18 cellular contexts compared by ENCODE assay signal in the genomic region with DNA sequence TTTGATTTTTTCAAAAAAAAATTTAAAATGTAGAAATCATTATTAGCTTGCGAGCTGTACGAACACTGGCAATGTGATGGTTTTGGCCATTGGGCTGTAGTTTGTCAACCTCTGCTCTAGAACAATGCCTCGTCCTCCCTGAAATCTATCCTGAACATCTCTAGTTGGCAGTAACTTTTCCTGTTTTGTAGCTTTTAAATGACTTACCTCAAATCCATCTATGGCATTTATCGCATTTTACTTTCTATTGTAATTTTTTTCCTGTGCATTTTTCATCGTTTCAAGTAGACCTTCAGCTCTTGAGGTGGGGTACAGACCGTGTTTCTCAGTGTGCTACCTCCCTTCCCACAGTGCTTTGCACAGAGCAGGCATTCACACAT. TPM values are rescaled to one million over a fixed set of nuclear protein-coding genes. Genes with fewer than 3 reads are reported as not detected.
A peak's percentile ranks its signal among the peaks of the same experiment; 100 is the strongest.
DNase-seq lines count a peak whose midpoint lies in the region; ATAC-seq and TF ChIP-seq lines count a peak whose summit lies in the region.
"Had no signal": no experiment of that assay in that cellular context is flagged by ENCODE, and none has a peak within 500 bp of the region (broad histone marks: within the 10 kb centered on the region; RNA-seq: fewer than 3 reads in every experiment).

No MANE protein-coding gene starts in this region.

- no peak for ATAC-seq in naive thymus-derived CD4-positive, alpha-beta T cell
- ATAC-seq in GM18502 (IDR thresholded peaks at IDR 0.05; ENCODE audit: poor library complexity, unreplicated experiment) = no peak
- ATAC-seq: heart left ventricle had no signal

- no peak overlapping the region for H3K9ac ChIP-seq in BLaER1

- H3K9me3 ChIP-seq in BLaER1 (no peaks in the 10 kb centered on the region), Caco-2 (no peaks in the 10 kb centered on the region), esophagus muscularis mucosa (no peaks in the 10 kb centered on the region)
- no peaks in the 10 kb centered on the region for H3K9me3 ChIP-seq in naive thymus-derived CD4-positive, alpha-beta T cell (ENCODE audit: control insufficient read depth in 2 of 3, low read length in 3 of 3)
- H3K9me3 ChIP-seq: heart left ventricle, tibial artery had no signal

- peaks cover 67% of the 10 kb centered on the region for H3K4me1 ChIP-seq in BLaER1
- H3K4me1 ChIP-seq in Caco-2 = peaks cover 21% of the 10 kb centered on the region
- H3K4me1 ChIP-seq in naive thymus-derived CD4-positive, alpha-beta T cell (ENCODE audit: control insufficient read depth in 2 of 2, insufficient read depth in 2 of 2, low read length in 2 of 2) = peaks cover 23 to 25% of the 10 kb centered on the region in 2 donors
- H3K4me1 ChIP-seq in esophagus muscularis mucosa = peaks cover 13 to 35% (median 32%) of the 10 kb centered on the region in 4 donors

- H3K27me3 Mint-ChIP-seq in Caco-2 (ENCODE audit: insufficient read depth, unreplicated experiment) = no peaks in the 10 kb centered on the region
- no peaks in the 10 kb centered on the region for H3K27me3 Mint-ChIP-seq in activated CD4-positive, alpha-beta memory T cell treated with anti-CD3 and anti-CD28 coated beads for 36 hours
- H3K27me3 Mint-ChIP-seq in naive thymus-derived CD4-positive, alpha-beta T cell = peaks cover 0 to 7% (median 0%) of the 10 kb centered on the region in 5 donors

- TF ChIP-seq POLR2A in esophagus muscularis mucosa (IDR thresholded peaks at IDR 0.05; ENCODE audit: low read depth) = no peak

- H3K4me1 Mint-ChIP-seq in Caco-2 (ENCODE audit: low read depth, unreplicated experiment) = peaks cover 33% of the 10 kb centered on the region
- H3K4me1 Mint-ChIP-seq in activated CD4-positive, alpha-beta memory T cell treated with anti-CD3 and anti-CD28 coated beads for 36 hours (ENCODE audit: low read depth) = peaks cover 35% of the 10 kb centered on the region
- peaks cover 32 to 39% (median 37%) of the 10 kb centered on the region in 7 donors for H3K4me1 Mint-ChIP-seq in naive thymus-derived CD4-positive, alpha-beta T cell

- H3K4me3 Mint-ChIP-seq in Caco-2 (ENCODE audit: unreplicated experiment) = peak overlapping the region; percentile 79
- peak overlapping the region; percentile 9 for H3K4me3 Mint-ChIP-seq in activated CD4-positive, alpha-beta memory T cell treated with anti-CD3 and anti-CD28 coated beads for 36 hours
- peak overlapping the region; percentile 0 to 92 (median 56) for H3K4me3 Mint-ChIP-seq in naive thymus-derived CD4-positive, alpha-beta T cell

- H3K27ac ChIP-seq in BLaER1 (no peak overlapping the region), esophagus muscularis mucosa (replicated peaks in 1 of 4) (peak overlapping the region in 1 of 4 donors; percentile 100)
- H3K27ac ChIP-seq in naive thymus-derived CD4-positive, alpha-beta T cell (ENCODE audit: low read depth, low read length) = no peak overlapping the region

- H4K20me1 ChIP-seq in BLaER1 = peaks cover 32% of the 10 kb centered on the region

- DNase-seq in Caco-2 = no peak
- DNase-seq in activated CD4-positive, alpha-beta memory T cell treated with anti-CD3 and anti-CD28 coated beads for 36 hours = no peak
- DNase-seq in naive thymus-derived CD4-positive, alpha-beta T cell = no peak
- no peak for DNase-seq in GM19238 (ENCODE audit: insufficient read length, low spot score)
- DNase-seq in SW480 (ENCODE audit: low spot score) = no peak
- no peak for DNase-seq in esophagus muscularis mucosa (ENCODE audit: extremely low spot score)
- DNase-seq: heart left ventricle, NCI-H748 treated with DMSO at 0.1 percent for 48 hours, T1000, tibial artery had no signal

- TF ChIP-seq CTCF in Caco-2 (IDR thresholded peaks at IDR 0.05; ENCODE audit: insufficient read depth in 1 of 2, low read depth in 1 of 2, low read length in 1 of 2, severe bottlenecking in 1 of 2, unreplicated experiment in 1 of 2) (no peak), esophagus muscularis mucosa (IDR thresholded peaks at IDR 0.05) (no peak)

- CTCF ChIA-PET in Caco-2 (lab: Charles Lee) = no interaction called here
- CTCF ChIA-PET in activated CD4-positive, alpha-beta memory T cell treated with anti-CD3 and anti-CD28 coated beads for 36 hours (lab: Charles Lee) = interaction anchor here (1.0 to 1.4 kb wide), 3 partner anchors 15 to 54 kb away, joined by 3 to 6 read pairs (median 4); no protein-coding TSS in a partner anchor
- CTCF ChIA-PET in naive thymus-derived CD4-positive, alpha-beta T cell (lab: Charles Lee) = no interaction called here

- 96% methylated on average over 6 of the region's 6 CpGs for WGBS in esophagus muscularis mucosa

- H3K27ac Mint-ChIP-seq in Caco-2 (ENCODE audit: unreplicated experiment) = no peak overlapping the region
- no peak overlapping the region for H3K27ac Mint-ChIP-seq in activated CD4-positive, alpha-beta memory T cell treated with anti-CD3 and anti-CD28 coated beads for 36 hours
- H3K27ac Mint-ChIP-seq in naive thymus-derived CD4-positive, alpha-beta T cell = peak overlapping the region in 6 of 9 donors; percentile 11 to 91 (median 58)

- no TSS peak for BruUV-seq in Caco-2 (replicated peaks; lab: Mats Ljungman, UMichigan)

- POLR2A ChIA-PET in Caco-2 (lab: Charles Lee) = no interaction called here
- POLR2A ChIA-PET in activated CD4-positive, alpha-beta memory T cell treated with anti-CD3 and anti-CD28 coated beads for 36 hours (lab: Charles Lee) = no interaction called here
- POLR2A ChIA-PET in naive thymus-derived CD4-positive, alpha-beta T cell (lab: Charles Lee) = interaction anchor here (0.7 to 1.0 kb wide), 3 partner anchors 11 to 169 kb away, joined by 3 to 4 read pairs (median 4); a partner anchor contains a TSS

- H3K36me3 ChIP-seq in BLaER1 = 0 out of 2 replicates have a peak, but pooled peaks cover 11% of the 10 kb centered on the region
- no peaks in the 10 kb centered on the region for H3K36me3 ChIP-seq in Caco-2 (ENCODE audit: control insufficient read depth, insufficient read depth, low read length)
- H3K36me3 ChIP-seq in naive thymus-derived CD4-positive, alpha-beta T cell (ENCODE audit: control insufficient read depth in 2 of 3, insufficient read depth in 3 of 3, low read length in 3 of 3) = no peaks in the 10 kb centered on the region
- peaks cover 13 to 19% (median 16%) of the 10 kb centered on the region in 4 donors for H3K36me3 ChIP-seq in esophagus muscularis mucosa

- intact Hi-C loops in Caco-2 (cut with micrococcal nuclease; ENCODE audit: unreplicated experiment) (no loop called here), esophagus muscularis mucosa (cut with DNase I) (no loop called here)
- intact Hi-C loops in activated CD4-positive, alpha-beta memory T cell treated with anti-CD3 and anti-CD28 coated beads for 36 hours (cut with micrococcal nuclease) = no loop called here
- intact Hi-C loops in naive thymus-derived CD4-positive, alpha-beta T cell (cut with micrococcal nuclease) = loop anchor here (2.0 to 5.0 kb wide), 6 partner anchors 16 to 700 kb away; a partner anchor contains a TSS

- H3K9me3 Mint-ChIP-seq in Caco-2 (ENCODE audit: unreplicated experiment) = no peaks in the 10 kb centered on the region
- no peaks in the 10 kb centered on the region for H3K9me3 Mint-ChIP-seq in activated CD4-positive, alpha-beta memory T cell treated with anti-CD3 and anti-CD28 coated beads for 36 hours
- H3K9me3 Mint-ChIP-seq in naive thymus-derived CD4-positive, alpha-beta T cell = no peaks in the 10 kb centered on the region

- no peaks in the 10 kb centered on the region for H3K27me3 ChIP-seq in BLaER1
- H3K27me3 ChIP-seq in Caco-2 (replicated peaks; ENCODE audit: control insufficient read depth, insufficient read depth, low read length) = no peaks in the 10 kb centered on the region
- no peaks in the 10 kb centered on the region for H3K27me3 ChIP-seq in naive thymus-derived CD4-positive, alpha-beta T cell (ENCODE audit: control insufficient read depth in 2 of 2, insufficient read depth in 2 of 2, low read length in 2 of 2)
- H3K27me3 ChIP-seq in esophagus muscularis mucosa = no peaks in the 10 kb centered on the region
- H3K27me3 ChIP-seq: heart left ventricle, tibial artery had no signal

- no peak overlapping the region; the same call in 1 of the 2 replicates for H3K4me3 ChIP-seq in BLaER1
- no peak overlapping the region for H3K4me3 ChIP-seq in Caco-2 (ENCODE audit: low read depth, low read length)
- no peak overlapping the region for H3K4me3 ChIP-seq in naive thymus-derived CD4-positive, alpha-beta T cell (ENCODE audit: low read length)
- H3K4me3 ChIP-seq in esophagus muscularis mucosa = no peak overlapping the region

- H3K36me3 Mint-ChIP-seq in Caco-2 (ENCODE audit: insufficient read depth, unreplicated experiment) = peaks cover 12% of the 10 kb centered on the region
- H3K36me3 Mint-ChIP-seq in activated CD4-positive, alpha-beta memory T cell treated with anti-CD3 and anti-CD28 coated beads for 36 hours = peaks cover 11% of the 10 kb centered on the region
- H3K36me3 Mint-ChIP-seq in naive thymus-derived CD4-positive, alpha-beta T cell = peaks cover 0 to 12% (median 0%) of the 10 kb centered on the region in 5 donors

- peak overlapping the region; percentile 98 for H3K4me2 ChIP-seq in BLaER1

- no peak for TF ChIP-seq EP300 in esophagus muscularis mucosa (IDR thresholded peaks at IDR 0.05)

RNA-seq across cellular contexts. Expression of a gene that starts 30.4 kb away (rescaled TPM):
- total RNA-seq in Caco-2 (2022) (not detected in 2 replicates), esophagus muscularis mucosa (not detected)
- not detected for total RNA-seq in activated CD4-positive, alpha-beta memory T cell treated with anti-CD3 and anti-CD28 coated beads for 36 hours
- not detected for total RNA-seq in naive thymus-derived CD4-positive, alpha-beta T cell
- polyA plus RNA-seq in naive thymus-derived CD4-positive, alpha-beta T cell = not detected
- total RNA-seq: activated CD8-positive, alpha-beta memory T cell treated with anti-CD3 and anti-CD28 coated beads for 36 hours; epithelial cell of proximal tubule; G401; kidney epithelial cell; mononuclear cell; renal cortical epithelial cell had no signal
- polyA plus RNA-seq: heart left ventricle had no signal

Comparison
In these comparisons a context has a peak if more than half of its experiments do, and no peak if none do; other contexts are left out.
1. H3K27ac Mint-ChIP-seq: peak in naive thymus-derived CD4-positive, alpha-beta T cell (6 of 9); none in Caco-2 (single experiment) and activated CD4-positive, alpha-beta memory T cell treated with anti-CD3 and anti-CD28 coated beads for 36 hours (single experiment).
2. H3K4me3 Mint-ChIP-seq: peak in every context shown above with its lines; median percentile 79 in Caco-2; 56 in naive thymus-derived CD4-positive, alpha-beta T cell; 9 in activated CD4-positive, alpha-beta memory T cell treated with anti-CD3 and anti-CD28 coated beads for 36 hours.
3. intact Hi-C loops: an anchor here in naive thymus-derived CD4-positive, alpha-beta T cell (2.0 to 5.0 kb wide); none called in Caco-2, activated CD4-positive, alpha-beta memory T cell treated with anti-CD3 and anti-CD28 coated beads for 36 hours and esophagus muscularis mucosa.